ENCODE assay signal across 1 cellular context in genomic region chr11:112810951-112811350, GRCh38.
TF ChIP-seq lines count a peak whose summit lies in the region.

No MANE protein-coding gene starts in this region.

TF ChIP-seq in H1, 55 proteins besides CTCF, POLR2A, EP300 and RAD21:
- TF ChIP-seq, protein P1, sequence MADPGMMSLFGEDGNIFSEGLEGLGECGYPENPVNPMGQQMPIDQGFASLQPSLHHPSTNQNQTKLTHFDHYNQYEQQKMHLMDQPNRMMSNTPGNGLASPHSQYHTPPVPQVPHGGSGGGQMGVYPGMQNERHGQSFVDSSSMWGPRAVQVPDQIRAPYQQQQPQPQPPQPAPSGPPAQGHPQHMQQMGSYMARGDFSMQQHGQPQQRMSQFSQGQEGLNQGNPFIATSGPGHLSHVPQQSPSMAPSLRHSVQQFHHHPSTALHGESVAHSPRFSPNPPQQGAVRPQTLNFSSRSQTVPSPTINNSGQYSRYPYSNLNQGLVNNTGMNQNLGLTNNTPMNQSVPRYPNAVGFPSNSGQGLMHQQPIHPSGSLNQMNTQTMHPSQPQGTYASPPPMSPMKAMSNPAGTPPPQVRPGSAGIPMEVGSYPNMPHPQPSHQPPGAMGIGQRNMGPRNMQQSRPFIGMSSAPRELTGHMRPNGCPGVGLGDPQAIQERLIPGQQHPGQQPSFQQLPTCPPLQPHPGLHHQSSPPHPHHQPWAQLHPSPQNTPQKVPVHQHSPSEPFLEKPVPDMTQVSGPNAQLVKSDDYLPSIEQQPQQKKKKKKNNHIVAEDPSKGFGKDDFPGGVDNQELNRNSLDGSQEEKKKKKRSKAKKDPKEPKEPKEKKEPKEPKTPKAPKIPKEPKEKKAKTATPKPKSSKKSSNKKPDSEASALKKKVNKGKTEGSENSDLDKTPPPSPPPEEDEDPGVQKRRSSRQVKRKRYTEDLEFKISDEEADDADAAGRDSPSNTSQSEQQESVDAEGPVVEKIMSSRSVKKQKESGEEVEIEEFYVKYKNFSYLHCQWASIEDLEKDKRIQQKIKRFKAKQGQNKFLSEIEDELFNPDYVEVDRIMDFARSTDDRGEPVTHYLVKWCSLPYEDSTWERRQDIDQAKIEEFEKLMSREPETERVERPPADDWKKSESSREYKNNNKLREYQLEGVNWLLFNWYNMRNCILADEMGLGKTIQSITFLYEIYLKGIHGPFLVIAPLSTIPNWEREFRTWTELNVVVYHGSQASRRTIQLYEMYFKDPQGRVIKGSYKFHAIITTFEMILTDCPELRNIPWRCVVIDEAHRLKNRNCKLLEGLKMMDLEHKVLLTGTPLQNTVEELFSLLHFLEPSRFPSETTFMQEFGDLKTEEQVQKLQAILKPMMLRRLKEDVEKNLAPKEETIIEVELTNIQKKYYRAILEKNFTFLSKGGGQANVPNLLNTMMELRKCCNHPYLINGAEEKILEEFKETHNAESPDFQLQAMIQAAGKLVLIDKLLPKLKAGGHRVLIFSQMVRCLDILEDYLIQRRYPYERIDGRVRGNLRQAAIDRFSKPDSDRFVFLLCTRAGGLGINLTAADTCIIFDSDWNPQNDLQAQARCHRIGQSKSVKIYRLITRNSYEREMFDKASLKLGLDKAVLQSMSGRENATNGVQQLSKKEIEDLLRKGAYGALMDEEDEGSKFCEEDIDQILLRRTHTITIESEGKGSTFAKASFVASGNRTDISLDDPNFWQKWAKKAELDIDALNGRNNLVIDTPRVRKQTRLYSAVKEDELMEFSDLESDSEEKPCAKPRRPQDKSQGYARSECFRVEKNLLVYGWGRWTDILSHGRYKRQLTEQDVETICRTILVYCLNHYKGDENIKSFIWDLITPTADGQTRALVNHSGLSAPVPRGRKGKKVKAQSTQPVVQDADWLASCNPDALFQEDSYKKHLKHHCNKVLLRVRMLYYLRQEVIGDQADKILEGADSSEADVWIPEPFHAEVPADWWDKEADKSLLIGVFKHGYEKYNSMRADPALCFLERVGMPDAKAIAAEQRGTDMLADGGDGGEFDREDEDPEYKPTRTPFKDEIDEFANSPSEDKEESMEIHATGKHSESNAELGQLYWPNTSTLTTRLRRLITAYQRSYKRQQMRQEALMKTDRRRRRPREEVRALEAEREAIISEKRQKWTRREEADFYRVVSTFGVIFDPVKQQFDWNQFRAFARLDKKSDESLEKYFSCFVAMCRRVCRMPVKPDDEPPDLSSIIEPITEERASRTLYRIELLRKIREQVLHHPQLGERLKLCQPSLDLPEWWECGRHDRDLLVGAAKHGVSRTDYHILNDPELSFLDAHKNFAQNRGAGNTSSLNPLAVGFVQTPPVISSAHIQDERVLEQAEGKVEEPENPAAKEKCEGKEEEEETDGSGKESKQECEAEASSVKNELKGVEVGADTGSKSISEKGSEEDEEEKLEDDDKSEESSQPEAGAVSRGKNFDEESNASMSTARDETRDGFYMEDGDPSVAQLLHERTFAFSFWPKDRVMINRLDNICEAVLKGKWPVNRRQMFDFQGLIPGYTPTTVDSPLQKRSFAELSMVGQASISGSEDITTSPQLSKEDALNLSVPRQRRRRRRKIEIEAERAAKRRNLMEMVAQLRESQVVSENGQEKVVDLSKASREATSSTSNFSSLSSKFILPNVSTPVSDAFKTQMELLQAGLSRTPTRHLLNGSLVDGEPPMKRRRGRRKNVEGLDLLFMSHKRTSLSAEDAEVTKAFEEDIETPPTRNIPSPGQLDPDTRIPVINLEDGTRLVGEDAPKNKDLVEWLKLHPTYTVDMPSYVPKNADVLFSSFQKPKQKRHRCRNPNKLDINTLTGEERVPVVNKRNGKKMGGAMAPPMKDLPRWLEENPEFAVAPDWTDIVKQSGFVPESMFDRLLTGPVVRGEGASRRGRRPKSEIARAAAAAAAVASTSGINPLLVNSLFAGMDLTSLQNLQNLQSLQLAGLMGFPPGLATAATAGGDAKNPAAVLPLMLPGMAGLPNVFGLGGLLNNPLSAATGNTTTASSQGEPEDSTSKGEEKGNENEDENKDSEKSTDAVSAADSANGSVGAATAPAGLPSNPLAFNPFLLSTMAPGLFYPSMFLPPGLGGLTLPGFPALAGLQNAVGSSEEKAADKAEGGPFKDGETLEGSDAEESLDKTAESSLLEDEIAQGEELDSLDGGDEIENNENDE (IDR thresholded peaks at IDR 0.05; ENCODE audit: insufficient replicate concordance, low read length), result no peak
- TF ChIP-seq FOSL1 (IDR thresholded peaks at IDR 0.05; ENCODE audit: insufficient read depth, low read depth, low read length) (no peak), SIN3A (conservative IDR thresholded peaks at IDR 0.05 in 1 of 2, IDR thresholded peaks at IDR 0.05 in 1 of 2; ENCODE audit: low read depth in 1 of 2, low read length in 2 of 2) (no peak), SRF (IDR thresholded peaks at IDR 0.05; ENCODE audit: low read depth, low read length) (no peak), POLR2AphosphoS5 (IDR thresholded peaks at IDR 0.05; ENCODE audit: low read depth, low read length) (no peak), CTBP2 (IDR thresholded peaks at IDR 0.05; ENCODE audit: borderline replicate concordance, insufficient read depth, insufficient read length, low read length) (no peak), CHD2 (IDR thresholded peaks at IDR 0.05; ENCODE audit: low read length) (no peak), BRCA1 (IDR thresholded peaks at IDR 0.05; ENCODE audit: low read depth, low read length) (no peak), SP2 (IDR thresholded peaks at IDR 0.05; ENCODE audit: low read length) (no peak), PHF8 (conservative IDR thresholded peaks at IDR 0.05; ENCODE audit: low read depth, low read length) (no peak), USF2 (IDR thresholded peaks at IDR 0.05; ENCODE audit: low read length) (no peak), KDM4A (IDR thresholded peaks at IDR 0.05; ENCODE audit: low read depth, low read length, severe bottlenecking) (no peak), HDAC6 (IDR thresholded peaks at IDR 0.05; ENCODE audit: low read depth, low read length) (no peak)
- TF ChIP-seq, protein P2, sequence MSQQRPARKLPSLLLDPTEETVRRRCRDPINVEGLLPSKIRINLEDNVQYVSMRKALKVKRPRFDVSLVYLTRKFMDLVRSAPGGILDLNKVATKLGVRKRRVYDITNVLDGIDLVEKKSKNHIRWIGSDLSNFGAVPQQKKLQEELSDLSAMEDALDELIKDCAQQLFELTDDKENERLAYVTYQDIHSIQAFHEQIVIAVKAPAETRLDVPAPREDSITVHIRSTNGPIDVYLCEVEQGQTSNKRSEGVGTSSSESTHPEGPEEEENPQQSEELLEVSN (IDR thresholded peaks at IDR 0.05), result no peak
TF ChIP-seq in H1: peak in this region for 0.
